In the genomic region with DNA sequence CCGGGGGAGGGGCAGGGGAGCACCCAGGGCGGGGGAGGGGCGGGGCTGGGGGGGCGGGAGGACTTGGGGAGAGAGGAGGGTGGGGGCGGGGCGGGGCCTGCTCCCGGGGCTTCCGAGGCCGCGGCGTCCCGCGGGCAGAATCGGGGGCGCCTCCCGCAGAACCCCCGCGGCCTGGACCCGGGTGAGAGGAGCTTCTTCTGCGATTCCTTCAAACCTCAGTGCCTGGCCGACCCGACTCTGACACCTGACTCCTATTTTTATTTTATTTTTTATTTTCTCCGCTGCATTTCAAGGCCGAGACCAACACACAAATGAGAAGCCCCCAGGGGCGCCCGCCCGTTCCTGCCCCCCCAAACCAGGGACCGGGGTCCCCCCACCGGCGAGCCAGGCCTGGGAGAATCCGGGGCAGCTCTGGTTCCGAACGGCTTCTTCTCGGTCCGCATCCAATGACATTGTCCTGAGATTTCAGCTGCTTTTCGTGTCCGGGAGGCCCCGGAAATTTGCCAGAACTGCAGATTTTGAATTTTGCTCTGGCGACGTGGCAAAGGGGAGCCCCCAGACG, we compare ENCODE assay signal across 8 cellular contexts. TPM values are rescaled to one million over a fixed set of nuclear protein-coding genes. Genes with fewer than 3 reads are reported as not detected.
A peak's percentile ranks its signal among the peaks of the same experiment; 100 is the strongest.
DNase-seq lines count a peak whose midpoint lies in the region; ATAC-seq and TF ChIP-seq lines count a peak whose summit lies in the region.
"Had no signal": no experiment of that assay in that cellular context is flagged by ENCODE, and none has a peak within 500 bp of the region (broad histone marks: within the 10 kb centered on the region; RNA-seq: fewer than 3 reads in every experiment).

No MANE protein-coding gene starts in this region.

- peaks cover 9% of the 10 kb centered on the region for H3K4me1 ChIP-seq in mesenchymal stem cell (ENCODE audit: control insufficient read depth, insufficient read depth, low read depth, low read length)
- H3K4me1 ChIP-seq in tibial artery = peaks cover 0 to 21% (median 16%) of the 10 kb centered on the region in 4 donors

- H4K91ac ChIP-seq in mesenchymal stem cell (ENCODE audit: low read length) = no peak overlapping the region

- no peak overlapping the region for H2AK5ac ChIP-seq in mesenchymal stem cell (ENCODE audit: low read length, severe bottlenecking)

- H2BK5ac ChIP-seq in mesenchymal stem cell (ENCODE audit: low read depth, low read length, poor library complexity, severe bottlenecking) = no peak overlapping the region

- no peak overlapping the region for H3K14ac ChIP-seq in mesenchymal stem cell (ENCODE audit: low read length in 2 of 2)

- in situ Hi-C loops in brain microvascular endothelial cell (cut with HindIII; ENCODE audit: low pct_ligation_motif_present, low sequenced_read_pairs) = no loop called here

- H2BK120ac ChIP-seq in mesenchymal stem cell (ENCODE audit: low read depth, low read length) = no peak overlapping the region

- no peak overlapping the region for H3K18ac ChIP-seq in mesenchymal stem cell (ENCODE audit: low read depth in 1 of 2, low read length in 2 of 2)

- H2AFZ ChIP-seq in mesenchymal stem cell (ENCODE audit: low read depth, low read length) = no peak overlapping the region

- peaks cover 16% of the 10 kb centered on the region for H3K27me3 ChIP-seq in brain microvascular endothelial cell (replicated peaks)
- peaks cover 0 to 29% of the 10 kb centered on the region in 2 experiments for H3K27me3 ChIP-seq in mesenchymal stem cell (ENCODE audit: control insufficient read depth in 1 of 2, insufficient read depth in 1 of 2, low read length in 2 of 2)
- H3K27me3 ChIP-seq in tibial artery = peaks cover 0 to 3% of the 10 kb centered on the region in 2 donors

- no peak overlapping the region for H3K4me2 ChIP-seq in mesenchymal stem cell (ENCODE audit: low read length, poor library complexity, severe bottlenecking)

- TF ChIP-seq CTCF in brain microvascular endothelial cell (IDR thresholded peaks at IDR 0.05; ENCODE audit: low read depth, low read length, missing control alignments) (no peak), tibial artery (IDR thresholded peaks at IDR 0.05) (no peak)

- DNase-seq in HuH-7 (ENCODE audit: low spot score) (peak; percentile 68), brain microvascular endothelial cell (no peak), mesenchymal stem cell (no peak), tibial artery (peak in 1 of 2 donors; percentile 66), NCI-H128 (lab: John Stamatoyannopoulos, UW; ENCODE audit: unreplicated experiment) (no peak)
- DNase-seq: stimulated activated CD4-positive, alpha-beta T cell treated with anti-CD3 and anti-CD28 coated beads, Interleukin-4, amount 100 ng/mL, for 24 hours had no signal

- H3K9me3 ChIP-seq in mesenchymal stem cell (ENCODE audit: control insufficient read depth, low read length) = no peaks in the 10 kb centered on the region
- no peaks in the 10 kb centered on the region for H3K9me3 ChIP-seq in tibial artery

- H4K8ac ChIP-seq in mesenchymal stem cell (ENCODE audit: low read length) = no peak overlapping the region

- no peak overlapping the region for H2BK15ac ChIP-seq in mesenchymal stem cell (ENCODE audit: low read depth, poor library complexity, severe bottlenecking)

- H3K23ac ChIP-seq in mesenchymal stem cell (ENCODE audit: low read length in 2 of 2) = no peak overlapping the region

- intact Hi-C loops in tibial artery (cut with DNase I; ENCODE audit: low total_unique reads) = loop anchor here (5.0 kb wide), 1 partner anchor 67 kb away; the partner anchor contains the start of gene LAMP1

- no peak overlapping the region for H3K4ac ChIP-seq in mesenchymal stem cell (ENCODE audit: low read depth in 1 of 2, low read length in 2 of 2)

- H3K27ac ChIP-seq in brain microvascular endothelial cell (no peak overlapping the region), mesenchymal stem cell (ENCODE audit: low read length, poor library complexity, severe bottlenecking) (no peak overlapping the region), tibial artery (peak overlapping the region; percentile 75)

- WGBS in mesenchymal stem cell = 39% methylated on average over 33 of the region's 41 CpGs

- H3K9ac ChIP-seq in mesenchymal stem cell (ENCODE audit: low read length) = peak overlapping the region; percentile 85

- peak overlapping the region; percentile 27 for H3K4me3 ChIP-seq in brain microvascular endothelial cell (ENCODE audit: low read depth, low read length)
- peak overlapping the region in 1 of 2 experiments; percentile 71 for H3K4me3 ChIP-seq in mesenchymal stem cell (ENCODE audit: insufficient read depth in 1 of 2, low read depth in 1 of 2, low read length in 2 of 2)
- peak overlapping the region; percentile 56 to 72 for H3K4me3 ChIP-seq in tibial artery

- ATAC-seq in GM18873 (IDR thresholded peaks at IDR 0.05; ENCODE audit: low FRiP score, unreplicated experiment) = no peak
- no peak for ATAC-seq in GM18502 (IDR thresholded peaks at IDR 0.05; ENCODE audit: poor library complexity, unreplicated experiment)

- no peaks in the 10 kb centered on the region for H3K79me1 ChIP-seq in mesenchymal stem cell (replicated peaks; ENCODE audit: low read length, poor library complexity, severe bottlenecking)

- H3K36me3 ChIP-seq in brain microvascular endothelial cell (replicated peaks) (no peaks in the 10 kb centered on the region), mesenchymal stem cell (ENCODE audit: control insufficient read depth in 1 of 2, insufficient read depth in 2 of 2, low read depth in 1 of 2, low read length in 2 of 2) (no peaks in the 10 kb centered on the region), tibial artery (peaks cover 0 to 6% (median 0%) of the 10 kb centered on the region in 3 donors)

- H2BK12ac ChIP-seq in mesenchymal stem cell (ENCODE audit: low read length in 2 of 2) = no peak overlapping the region

RNA-seq across cellular contexts. Expression of gene GRTP1, which starts 0.5 kb away (rescaled TPM):
- polyA plus RNA-seq in mesenchymal stem cell (2013, experiment 1 of 2) = 0.32 TPM
- polyA plus RNA-seq in mesenchymal stem cell (2013, experiment 2 of 2) = 0.23 TPM

Comparison
In these comparisons a context has a peak if more than half of its experiments do, and no peak if none do; other contexts are left out.
1. H3K27ac ChIP-seq: peak in tibial artery (2 of 2); none in brain microvascular endothelial cell (single experiment) and mesenchymal stem cell (single experiment).